In the genomic region with DNA sequence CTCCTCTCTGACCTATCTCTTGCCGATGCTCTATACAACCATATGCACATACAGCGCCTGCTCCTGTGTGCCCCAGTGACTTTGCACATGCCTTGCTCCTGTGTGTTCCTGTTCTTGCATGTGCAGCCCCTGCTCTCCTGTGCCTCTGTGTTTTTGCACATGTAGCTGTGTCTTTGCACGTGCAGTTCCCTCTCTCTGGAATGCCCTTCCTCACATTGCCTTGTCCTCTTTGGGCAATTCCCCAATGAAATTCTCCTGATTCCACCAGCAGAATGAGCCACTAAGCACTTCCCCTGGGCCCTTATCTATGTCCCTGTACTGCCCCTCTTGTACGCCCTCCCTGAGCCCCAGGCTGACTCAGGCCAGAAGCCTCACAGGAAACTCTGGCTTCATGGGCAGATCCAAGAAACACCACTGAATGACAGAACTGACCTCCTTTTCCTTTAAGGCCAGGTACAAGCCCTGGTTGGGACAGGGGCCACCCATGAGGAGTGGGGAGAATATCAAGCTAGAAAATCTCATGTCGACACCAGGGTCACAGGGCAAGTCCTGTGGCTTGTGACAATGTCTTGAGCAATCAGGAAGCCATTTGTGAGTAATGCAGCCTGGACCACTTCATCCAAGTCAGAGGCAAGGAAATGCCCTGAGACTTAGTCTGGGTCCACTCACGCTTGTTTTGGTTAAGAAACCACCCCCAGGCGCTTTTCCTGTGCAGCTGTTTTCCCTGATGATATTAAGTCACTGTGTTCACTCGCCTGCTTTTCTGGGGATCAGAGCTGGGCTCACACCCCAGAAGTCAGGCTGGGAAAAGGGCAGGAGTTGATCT, we compare ENCODE assay signal across 11 cellular contexts. TPM values are rescaled to one million over a fixed set of nuclear protein-coding genes. Genes with fewer than 3 reads are reported as not detected.
A peak's percentile ranks its signal among the peaks of the same experiment; 100 is the strongest.
DNase-seq lines count a peak whose midpoint lies in the region; ATAC-seq and TF ChIP-seq lines count a peak whose summit lies in the region.
"Had no signal": no experiment of that assay in that cellular context is flagged by ENCODE, and none has a peak within 500 bp of the region (broad histone marks: within the 10 kb centered on the region; RNA-seq: fewer than 3 reads in every experiment).

No MANE protein-coding gene starts in this region.

- H3K4me1 ChIP-seq in heart right ventricle: peaks cover 0 to 63% (median 15%) of the 10 kb centered on the region in 9 donors

- peak overlapping the region; percentile 29 to 83 (median 65) for H3K27ac ChIP-seq in heart right ventricle

- peaks cover 4 to 11% of the 10 kb centered on the region in 2 donors for H3K36me3 Mint-ChIP-seq in stimulated activated naive B cell treated with anti-CD40 and anti-IgM and Interleukin-4, amounts not matched to agents 10 μg/mL and 1 μg/mL and 100 μg/mL, for 72 hours
- no peaks in the 10 kb centered on the region for H3K36me3 Mint-ChIP-seq in activated naive CD8-positive, alpha-beta T cell treated with anti-CD3 and anti-CD28 coated beads for 36 hours
- H3K36me3 Mint-ChIP-seq: activated naive CD4-positive, alpha-beta T cell treated with anti-CD3 and anti-CD28 coated beads, Interleukin-2, amount 50 U/mL, for 72 hours had no signal

- peaks cover 0 to 16% (median 9%) of the 10 kb centered on the region in 7 donors for H3K27me3 ChIP-seq in heart right ventricle

- intact Hi-C loops in heart right ventricle (cut with DNase I): loop anchor here in 5 of 10 donors (5.0 to 10.0 kb wide), 3 partner anchors 51 to 54 kb away; no protein-coding TSS in a partner anchor

- H3K9me3 Mint-ChIP-seq in stimulated activated naive B cell treated with anti-CD40 and anti-IgM and Interleukin-4, amounts not matched to agents 10 μg/mL and 1 μg/mL and 100 μg/mL, for 72 hours: no peaks in the 10 kb centered on the region
- no peaks in the 10 kb centered on the region for H3K9me3 Mint-ChIP-seq in activated naive CD8-positive, alpha-beta T cell treated with anti-CD3 and anti-CD28 coated beads for 36 hours
- H3K9me3 Mint-ChIP-seq: activated naive CD4-positive, alpha-beta T cell treated with anti-CD3 and anti-CD28 coated beads, Interleukin-2, amount 50 U/mL, for 72 hours had no signal

- no peaks in the 10 kb centered on the region for H3K36me3 ChIP-seq in heart right ventricle

- no peak overlapping the region for H3K4me3 Mint-ChIP-seq in stimulated activated naive B cell treated with anti-CD40 and anti-IgM and Interleukin-4, amounts not matched to agents 10 μg/mL and 1 μg/mL and 100 μg/mL, for 72 hours
- no peak overlapping the region for H3K4me3 Mint-ChIP-seq in activated naive CD8-positive, alpha-beta T cell treated with anti-CD3 and anti-CD28 coated beads for 36 hours

- peak overlapping the region; percentile 9 for H3K27ac Mint-ChIP-seq in stimulated activated naive B cell treated with anti-CD40 and anti-IgM and Interleukin-4, amounts not matched to agents 10 μg/mL and 1 μg/mL and 100 μg/mL, for 72 hours
- no peak overlapping the region for H3K27ac Mint-ChIP-seq in activated naive CD8-positive, alpha-beta T cell treated with anti-CD3 and anti-CD28 coated beads for 36 hours
- H3K27ac Mint-ChIP-seq: activated naive CD4-positive, alpha-beta T cell treated with anti-CD3 and anti-CD28 coated beads, Interleukin-2, amount 50 U/mL, for 72 hours had no signal

- TF ChIP-seq CTCF in heart right ventricle (IDR thresholded peaks at IDR 0.05): no peak

- 64 to 74% methylated on average over 8 of the region's 8 CpGs for WGBS in heart right ventricle, 2 donors

- peaks cover 24 to 29% of the 10 kb centered on the region in 2 donors for H3K27me3 Mint-ChIP-seq in stimulated activated naive B cell treated with anti-CD40 and anti-IgM and Interleukin-4, amounts not matched to agents 10 μg/mL and 1 μg/mL and 100 μg/mL, for 72 hours
- H3K27me3 Mint-ChIP-seq in activated naive CD8-positive, alpha-beta T cell treated with anti-CD3 and anti-CD28 coated beads for 36 hours: peaks cover 46% of the 10 kb centered on the region

- ATAC-seq in heart right ventricle: peak; percentile 45 to 71 (median 59)
- no peak for ATAC-seq in stimulated activated naive B cell treated with anti-CD40 and anti-IgM and Interleukin-4, amounts not matched to agents 10 μg/mL and 1 μg/mL and 100 μg/mL, for 72 hours (replicated peaks)

- H3K4me1 Mint-ChIP-seq in stimulated activated naive B cell treated with anti-CD40 and anti-IgM and Interleukin-4, amounts not matched to agents 10 μg/mL and 1 μg/mL and 100 μg/mL, for 72 hours: peaks cover 39 to 74% of the 10 kb centered on the region in 2 donors
- H3K4me1 Mint-ChIP-seq in activated naive CD8-positive, alpha-beta T cell treated with anti-CD3 and anti-CD28 coated beads for 36 hours: peaks cover 3% of the 10 kb centered on the region

- no peak overlapping the region for H3K4me3 ChIP-seq in heart right ventricle

- DNase-seq in HK-2 (ENCODE audit: unreplicated experiment) (peak; percentile 60), UCSD-AML1 (lab: John Stamatoyannopoulos, UW; ENCODE audit: unreplicated experiment) (peak; percentile 63), heart right ventricle (peak in 1 of 2 donors; percentile 41), NCI-H187 (lab: John Stamatoyannopoulos, UW) (no peak), DMS 273 treated with DMSO at 0.1 percent for 48 hours (lab: John Stamatoyannopoulos, UW) (no peak), NCI-H1694 treated with DMSO at 0.1 percent for 48 hours (lab: John Stamatoyannopoulos, UW) (no peak)
- DNase-seq in stimulated activated naive B cell treated with anti-CD40 and anti-IgM and Interleukin-4, amounts not matched to agents 10 μg/mL and 1 μg/mL and 100 μg/mL, for 72 hours: no peak
- no peak for DNase-seq in activated naive CD8-positive, alpha-beta T cell treated with anti-CD3 and anti-CD28 coated beads for 36 hours
- DNase-seq: NCI-H2171, retina had no signal

- H3K9me3 ChIP-seq in heart right ventricle: no peaks in the 10 kb centered on the region

RNA-seq across cellular contexts. Expression of gene ARHGAP22, which starts 1.9 kb away (rescaled TPM):
- 1 to 10 TPM; 2.2 to 9.3 (median 3.0) TPM for total RNA-seq in heart right ventricle
- 1 to 10 TPM; 1.5 to 2.5 TPM for polyA plus RNA-seq in heart right ventricle
- not detected for total RNA-seq in activated naive CD8-positive, alpha-beta T cell treated with anti-CD3 and anti-CD28 coated beads for 36 hours
- total RNA-seq: activated naive CD4-positive, alpha-beta T cell treated with anti-CD3 and anti-CD28 coated beads, Interleukin-2, amount 50 U/mL, for 72 hours had no signal

Comparison
In these comparisons a context has a peak if more than half of its experiments do, and no peak if none do; other contexts are left out.
1. DNase-seq: peak in HK-2 (single experiment) and UCSD-AML1 (single experiment); none in stimulated activated naive B cell treated with anti-CD40 and anti-IgM and Interleukin-4, amounts not matched to agents 10 μg/mL and 1 μg/mL and 100 μg/mL, for 72 hours (single experiment), NCI-H187 (0 of 2), DMS 273 treated with DMSO at 0.1 percent for 48 hours (single experiment), activated naive CD8-positive, alpha-beta T cell treated with anti-CD3 and anti-CD28 coated beads for 36 hours (single experiment) and NCI-H1694 treated with DMSO at 0.1 percent for 48 hours (single experiment).
2. ATAC-seq: peak in heart right ventricle (8 of 8); none in stimulated activated naive B cell treated with anti-CD40 and anti-IgM and Interleukin-4, amounts not matched to agents 10 μg/mL and 1 μg/mL and 100 μg/mL, for 72 hours (0 of 2).